10 cellular contexts compared by ENCODE assay signal in the genomic region with DNA sequence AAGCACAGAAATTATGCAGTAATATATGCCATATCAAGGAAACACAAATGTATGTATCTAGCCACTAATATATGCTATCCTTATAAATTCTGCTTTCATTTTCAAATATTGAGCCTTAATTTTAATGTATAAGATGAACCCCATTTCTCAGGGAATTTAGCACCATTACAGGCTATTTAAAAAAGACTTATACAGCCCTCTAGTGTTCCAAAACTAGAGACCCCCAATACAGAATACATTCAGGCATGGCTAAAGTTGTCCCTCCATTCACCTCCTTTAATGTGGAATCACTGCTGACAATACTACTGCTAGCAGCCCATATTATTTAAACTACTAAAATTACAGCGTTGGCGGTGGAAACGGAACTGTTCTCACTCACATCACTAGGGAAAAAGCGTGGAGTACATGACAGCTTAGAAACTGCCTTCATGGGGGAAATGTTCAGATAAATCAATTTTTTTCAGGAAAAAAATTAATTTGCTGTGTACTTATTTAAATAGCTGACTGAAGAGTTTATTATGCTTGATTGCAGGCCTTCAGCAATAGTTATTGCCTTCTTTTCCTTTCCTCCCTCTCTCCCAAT.
A peak's percentile ranks its signal among the peaks of the same experiment; 100 is the strongest.
DNase-seq lines count a peak whose midpoint lies in the region; ATAC-seq and TF ChIP-seq lines count a peak whose summit lies in the region.
"Had no signal": no experiment of that assay in that cellular context is flagged by ENCODE, and none has a peak within 500 bp of the region (broad histone marks: within the 10 kb centered on the region; RNA-seq: fewer than 3 reads in every experiment).

No MANE protein-coding gene starts in this region.

- no peaks in the 10 kb centered on the region for H3K27me3 ChIP-seq in psoas muscle (ENCODE audit: insufficient read depth in 3 of 3, low read length in 2 of 3)
- H3K27me3 ChIP-seq: upper lobe of right lung had no signal

- H3K9me3 ChIP-seq in psoas muscle = peaks cover 3% of the 10 kb centered on the region
- H3K9me3 ChIP-seq: upper lobe of right lung had no signal

- DNase-seq in NCI-H146 (lab: John Stamatoyannopoulos, UW) (peak; percentile 4), NCI-H146 treated with DMSO at 0.1 percent for 48 hours (lab: John Stamatoyannopoulos, UW; ENCODE audit: unreplicated experiment) (no peak), NCI-H69 (lab: John Stamatoyannopoulos, UW) (peak; percentile 63), epithelial cell of proximal tubule (ENCODE audit: low read depth) (no peak), psoas muscle (no peak), GF-D8 (lab: John Stamatoyannopoulos, UW) (no peak)
- DNase-seq in stimulated activated naive CD4-positive, alpha-beta T cell (lab: John Stamatoyannopoulos, UW) = no peak
- no peak for DNase-seq in stimulated activated CD4-positive, alpha-beta T cell treated with anti-CD3 and anti-CD28 coated beads, Interleukin-2, amount 100 ng/mL, for 48 hours
- DNase-seq: activated CD8-positive, alpha-beta T cell treated with anti-CD3 and anti-CD28 coated beads for 36 hours; upper lobe of right lung had no signal

- no peaks in the 10 kb centered on the region for H3K4me1 ChIP-seq in psoas muscle
- H3K4me1 ChIP-seq: upper lobe of right lung had no signal

- TF ChIP-seq CTCF in epithelial cell of proximal tubule (conservative IDR thresholded peaks at IDR 0.05; ENCODE audit: low read depth, low read length) (peak; percentile 50), psoas muscle (IDR thresholded peaks at IDR 0.05) (peak; percentile 17)

- peak in 1 of 4 donors; percentile 44 for ATAC-seq in psoas muscle
- ATAC-seq: activated CD8-positive, alpha-beta T cell treated with anti-CD3 and anti-CD28 coated beads for 36 hours; upper lobe of right lung had no signal

- no peaks in the 10 kb centered on the region for H3K36me3 ChIP-seq in psoas muscle (ENCODE audit: insufficient read depth in 1 of 2, low read depth in 1 of 2)
- H3K36me3 ChIP-seq: upper lobe of right lung had no signal

- intact Hi-C loops in psoas muscle (cut with DNase I) = no loop called here

- no peak overlapping the region for H3K4me3 ChIP-seq in epithelial cell of proximal tubule (ENCODE audit: low read depth, low read length)
- no peak overlapping the region for H3K4me3 ChIP-seq in psoas muscle
- H3K4me3 ChIP-seq: upper lobe of right lung had no signal

- 78 to 84% (median 80%) methylated on average over 4 of the region's 4 CpGs for WGBS in psoas muscle, 3 donors

- H3K27ac ChIP-seq in psoas muscle = no peak overlapping the region
- H3K27ac ChIP-seq: upper lobe of right lung had no signal

Comparison
In these comparisons a context has a peak if more than half of its experiments do, and no peak if none do; other contexts are left out.
1. DNase-seq: peak in NCI-H146 (single experiment) and NCI-H69 (single experiment); none in NCI-H146 treated with DMSO at 0.1 percent for 48 hours (single experiment), epithelial cell of proximal tubule (single experiment), psoas muscle (0 of 2), stimulated activated naive CD4-positive, alpha-beta T cell (0 of 6), GF-D8 (single experiment) and stimulated activated CD4-positive, alpha-beta T cell treated with anti-CD3 and anti-CD28 coated beads, Interleukin-2, amount 100 ng/mL, for 48 hours (0 of 2).